In genomic region chr17:28920191-28920590, GRCh38 we compare ENCODE assay signal across 17 cellular contexts. TPM values are rescaled to one million over a fixed set of nuclear protein-coding genes. Genes with fewer than 3 reads are reported as not detected.
A peak's percentile ranks its signal among the peaks of the same experiment; 100 is the strongest.
DNase-seq lines count a peak whose midpoint lies in the region; ATAC-seq and TF ChIP-seq lines count a peak whose summit lies in the region.
"Had no signal": no experiment of that assay in that cellular context is flagged by ENCODE, and none has a peak within 500 bp of the region (broad histone marks: within the 10 kb centered on the region; RNA-seq: fewer than 3 reads in every experiment).

No MANE protein-coding gene starts in this region.

- peaks cover 76% of the 10 kb centered on the region for H3K36me3 ChIP-seq in CD4-positive, alpha-beta memory T cell (ENCODE audit: insufficient read depth, low read length)

- peak overlapping the region; percentile 5 for H3K27ac Mint-ChIP-seq in activated CD4-positive, alpha-beta T cell treated with anti-CD3 and anti-CD28 coated beads for 36 hours
- H3K27ac Mint-ChIP-seq in activated CD4-positive, alpha-beta T cell treated with anti-CD3 and anti-CD28 coated beads, Interleukin-2, amount 10 ng/mL, durations not matched to agents 24 days and 14 days: no peak overlapping the region
- H3K27ac Mint-ChIP-seq in CD4-positive, alpha-beta memory T cell: peak overlapping the region in 6 of 7 donors; percentile 1 to 85 (median 54)
- H3K27ac Mint-ChIP-seq in brain (peak overlapping the region in 3 of 5 experiments; percentile 7 to 75 (median 37)), neural crest cell (ENCODE audit: unreplicated experiment) (peak overlapping the region; percentile 59)

- ATAC-seq in activated CD4-positive, alpha-beta T cell treated with anti-CD3 and anti-CD28 coated beads for 36 hours: no peak
- ATAC-seq: HCT116 had no signal

- no peak for TF ChIP-seq CTCF in brain (conservative IDR thresholded peaks at IDR 0.05)
- no peak for TF ChIP-seq CTCF in neural crest cell (conservative IDR thresholded peaks at IDR 0.05)

- no peak for DNase-seq in activated CD4-positive, alpha-beta T cell treated with anti-CD3 and anti-CD28 coated beads for 36 hours
- DNase-seq in activated CD4-positive, alpha-beta T cell treated with anti-CD3 and anti-CD28 coated beads, Interleukin-2, amount 10 ng/mL, durations not matched to agents 24 days and 14 days: no peak
- no peak for DNase-seq in CD4-positive, alpha-beta memory T cell
- DNase-seq in neural crest cell (ENCODE audit: low read depth, low spot score): no peak
- DNase-seq in nucleus accumbens (lab: John Stamatoyannopoulos, UW): no peak
- no peak for DNase-seq in NCI-H146 (lab: John Stamatoyannopoulos, UW)
- DNase-seq in HPDE6-E6E7 (ENCODE audit: extremely low spot score): no peak
- DNase-seq: C1 segment of cervical spinal cord, DMS79 treated with DMSO at 0.1 percent for 48 hours, GM23248, NCI-H1417, NCI-H2029, NCI-H524, Peyer's patch, Right ventricle myocardium superior had no signal

- H3K4me3 ChIP-seq in CD4-positive, alpha-beta memory T cell (ENCODE audit: low read length in 2 of 2): no peak overlapping the region
- H3K4me3 ChIP-seq: GM23248, Peyer's patch had no signal

- no peaks in the 10 kb centered on the region for H3K9me3 ChIP-seq in CD4-positive, alpha-beta memory T cell (ENCODE audit: control insufficient read depth in 1 of 2, low read length in 2 of 2)
- H3K9me3 ChIP-seq: Peyer's patch had no signal

- H3K4me3 Mint-ChIP-seq in activated CD4-positive, alpha-beta T cell treated with anti-CD3 and anti-CD28 coated beads for 36 hours: no peak overlapping the region
- H3K4me3 Mint-ChIP-seq in activated CD4-positive, alpha-beta T cell treated with anti-CD3 and anti-CD28 coated beads, Interleukin-2, amount 10 ng/mL, durations not matched to agents 24 days and 14 days: no peak overlapping the region
- no peak overlapping the region for H3K4me3 Mint-ChIP-seq in CD4-positive, alpha-beta memory T cell
- no peak overlapping the region for H3K4me3 Mint-ChIP-seq in brain
- H3K4me3 Mint-ChIP-seq in neural crest cell: no peak overlapping the region

- H3K27me3 ChIP-seq in CD4-positive, alpha-beta memory T cell (ENCODE audit: insufficient read depth, low read length): no peaks in the 10 kb centered on the region
- H3K27me3 ChIP-seq: Peyer's patch had no signal

- H3K4me1 Mint-ChIP-seq in activated CD4-positive, alpha-beta T cell treated with anti-CD3 and anti-CD28 coated beads for 36 hours: peaks cover 22% of the 10 kb centered on the region
- peaks cover 19% of the 10 kb centered on the region for H3K4me1 Mint-ChIP-seq in activated CD4-positive, alpha-beta T cell treated with anti-CD3 and anti-CD28 coated beads, Interleukin-2, amount 10 ng/mL, durations not matched to agents 24 days and 14 days
- peaks cover 16 to 33% (median 19%) of the 10 kb centered on the region in 4 donors for H3K4me1 Mint-ChIP-seq in CD4-positive, alpha-beta memory T cell
- no peaks in the 10 kb centered on the region for H3K4me1 Mint-ChIP-seq in brain
- no peaks in the 10 kb centered on the region for H3K4me1 Mint-ChIP-seq in neural crest cell

- peaks cover 80% of the 10 kb centered on the region for H3K36me3 Mint-ChIP-seq in activated CD4-positive, alpha-beta T cell treated with anti-CD3 and anti-CD28 coated beads for 36 hours (ENCODE audit: low read depth)
- H3K36me3 Mint-ChIP-seq in activated CD4-positive, alpha-beta T cell treated with anti-CD3 and anti-CD28 coated beads, Interleukin-2, amount 10 ng/mL, durations not matched to agents 24 days and 14 days (ENCODE audit: low read depth): peaks cover 70% of the 10 kb centered on the region
- peaks cover 59 to 86% of the 10 kb centered on the region in 2 donors for H3K36me3 Mint-ChIP-seq in CD4-positive, alpha-beta memory T cell
- H3K36me3 Mint-ChIP-seq in brain (peaks cover 90% of the 10 kb centered on the region), neural crest cell (ENCODE audit: low read depth) (peaks cover 17% of the 10 kb centered on the region)

- H3K27me3 Mint-ChIP-seq in activated CD4-positive, alpha-beta T cell treated with anti-CD3 and anti-CD28 coated beads for 36 hours: no peaks in the 10 kb centered on the region
- no peaks in the 10 kb centered on the region for H3K27me3 Mint-ChIP-seq in activated CD4-positive, alpha-beta T cell treated with anti-CD3 and anti-CD28 coated beads, Interleukin-2, amount 10 ng/mL, durations not matched to agents 24 days and 14 days
- H3K27me3 Mint-ChIP-seq in CD4-positive, alpha-beta memory T cell: no peaks in the 10 kb centered on the region
- H3K27me3 Mint-ChIP-seq in brain (peaks cover 2% of the 10 kb centered on the region), neural crest cell (ENCODE audit: low read depth) (no peaks in the 10 kb centered on the region)

- peaks cover 17% of the 10 kb centered on the region for H3K4me1 ChIP-seq in CD4-positive, alpha-beta memory T cell (ENCODE audit: insufficient read depth, low read length)

- POLR2A ChIA-PET in activated CD4-positive, alpha-beta T cell treated with anti-CD3 and anti-CD28 coated beads for 36 hours (lab: Charles Lee): no interaction called here
- POLR2A ChIA-PET in CD4-positive, alpha-beta memory T cell (lab: Charles Lee; ENCODE audit: partially characterized antibody): interaction anchor here (3.1 kb wide), 1 partner anchor 30 kb away, joined by 17 read pairs; no protein-coding TSS in a partner anchor

- CTCF ChIA-PET in activated CD4-positive, alpha-beta T cell treated with anti-CD3 and anti-CD28 coated beads for 36 hours (lab: Charles Lee): interaction anchor here (1.9 to 5.7 kb wide), 2 partner anchors 14 to 156 kb away, joined by 7 to 25 read pairs; no protein-coding TSS in a partner anchor
- CTCF ChIA-PET in CD4-positive, alpha-beta memory T cell (lab: Charles Lee; ENCODE audit: partially characterized antibody): interaction anchor here (0.9 kb wide), 1 partner anchor 33 kb away, joined by 3 read pairs; no protein-coding TSS in a partner anchor

- intact Hi-C loops in activated CD4-positive, alpha-beta T cell treated with anti-CD3 and anti-CD28 coated beads for 36 hours (cut with DNase I, micrococcal nuclease): no loop called here
- intact Hi-C loops in activated CD4-positive, alpha-beta T cell treated with anti-CD3 and anti-CD28 coated beads, Interleukin-2, amount 10 ng/mL, durations not matched to agents 24 days and 14 days (cut with micrococcal nuclease): no loop called here
- intact Hi-C loops in CD4-positive, alpha-beta memory T cell (cut with micrococcal nuclease): no loop called here

- H3K9me3 Mint-ChIP-seq in activated CD4-positive, alpha-beta T cell treated with anti-CD3 and anti-CD28 coated beads for 36 hours (ENCODE audit: low read depth): peaks cover 3% of the 10 kb centered on the region
- no peaks in the 10 kb centered on the region for H3K9me3 Mint-ChIP-seq in activated CD4-positive, alpha-beta T cell treated with anti-CD3 and anti-CD28 coated beads, Interleukin-2, amount 10 ng/mL, durations not matched to agents 24 days and 14 days
- peaks cover 0 to 3% (median 0%) of the 10 kb centered on the region in 8 donors for H3K9me3 Mint-ChIP-seq in CD4-positive, alpha-beta memory T cell
- H3K9me3 Mint-ChIP-seq in brain (no peaks in the 10 kb centered on the region), neural crest cell (no peaks in the 10 kb centered on the region)

- H3K27ac ChIP-seq in CD4-positive, alpha-beta memory T cell (ENCODE audit: low read depth, low read length): no peak overlapping the region
- H3K27ac ChIP-seq: GM23248, Peyer's patch had no signal

RNA-seq across cellular contexts. Expression of gene DHRS13, which starts 17.3 kb away (rescaled TPM):
- 10 to 100 TPM; 23.3 to 29.5 TPM for total RNA-seq in activated CD4-positive, alpha-beta T cell treated with anti-CD3 and anti-CD28 coated beads for 36 hours
- total RNA-seq in activated CD4-positive, alpha-beta T cell treated with anti-CD3 and anti-CD28 coated beads, Interleukin-2, amount 10 ng/mL, durations not matched to agents 24 days and 14 days: 32.4 and 34.3 TPM in 2 replicates
- total RNA-seq in CD4-positive, alpha-beta memory T cell: 10 to 100 TPM; 44.6 to 49.6 TPM
- 10 to 100 TPM; 15.1 to 19.6 TPM for polyA plus RNA-seq in CD4-positive, alpha-beta memory T cell
- polyA plus RNA-seq in brain (ENCODE audit: insufficient read depth, low read depth, low replicate concordance): 34.5 TPM
- total RNA-seq in neural crest cell: 28.7 and 32.6 TPM in 2 replicates

RNA-seq across cellular contexts. Expression of gene FLOT2, which starts 22.7 kb away (rescaled TPM):
- total RNA-seq in activated CD4-positive, alpha-beta T cell treated with anti-CD3 and anti-CD28 coated beads for 36 hours: 10 to 100 TPM; 81.3 to 88.4 TPM
- total RNA-seq in activated CD4-positive, alpha-beta T cell treated with anti-CD3 and anti-CD28 coated beads, Interleukin-2, amount 10 ng/mL, durations not matched to agents 24 days and 14 days: 109 and 111 TPM in 2 replicates
- 100 to 1,000 TPM; 216 to 224 TPM for total RNA-seq in CD4-positive, alpha-beta memory T cell
- 100 to 1,000 TPM; 284 to 288 TPM for polyA plus RNA-seq in CD4-positive, alpha-beta memory T cell
- polyA plus RNA-seq in brain (ENCODE audit: insufficient read depth, low read depth, low replicate concordance): 183 TPM
- total RNA-seq in neural crest cell: 132 and 133 TPM in 2 replicates

RNA-seq across cellular contexts. Expression of gene PHF12, which starts 31.1 kb away (rescaled TPM):
- total RNA-seq in activated CD4-positive, alpha-beta T cell treated with anti-CD3 and anti-CD28 coated beads for 36 hours: 10 to 100 TPM; 48.6 to 52.3 TPM
- 61.1 TPM in 2 replicates for total RNA-seq in activated CD4-positive, alpha-beta T cell treated with anti-CD3 and anti-CD28 coated beads, Interleukin-2, amount 10 ng/mL, durations not matched to agents 24 days and 14 days
- 100 to 1,000 TPM; 125 to 135 TPM for total RNA-seq in CD4-positive, alpha-beta memory T cell
- 10 to 100 TPM in 1 of 2 donors, 1 to 10 TPM in 1; 5.0 to 12.7 TPM for polyA plus RNA-seq in CD4-positive, alpha-beta memory T cell
- 43.1 TPM for polyA plus RNA-seq in brain (ENCODE audit: insufficient read depth, low read depth, low replicate concordance)
- total RNA-seq in neural crest cell: 60.8 and 64.7 TPM in 2 replicates
